ENCODE assay signal across 8 cellular contexts in the genomic region with DNA sequence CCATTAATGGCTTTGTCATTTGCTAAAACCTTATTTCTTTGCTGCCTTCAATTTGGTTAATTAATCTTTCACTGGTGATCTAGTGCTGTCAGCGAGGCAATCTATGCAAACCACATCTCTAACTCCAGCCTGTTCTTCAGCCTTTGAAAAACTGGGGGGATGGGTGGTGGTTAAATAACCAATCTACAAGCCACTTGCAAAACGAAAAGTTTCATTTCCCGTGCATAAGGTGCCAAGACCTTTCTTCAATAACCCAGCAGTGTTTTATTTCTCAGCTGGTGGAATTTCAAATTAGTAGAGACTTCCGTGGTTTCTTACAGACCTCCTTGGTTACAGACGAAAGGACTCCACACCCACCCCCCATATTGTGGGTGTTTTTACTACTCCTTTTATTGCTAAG.
DNase-seq lines count a peak whose midpoint lies in the region; ATAC-seq and TF ChIP-seq lines count a peak whose summit lies in the region.

No MANE protein-coding gene starts in this region.

- no peak overlapping the region for H3K27ac ChIP-seq in lower lobe of right lung

- H3K4me1 Mint-ChIP-seq in activated CD8-positive, alpha-beta T cell treated with anti-CD3 and anti-CD28 coated beads for 36 hours (ENCODE audit: low read depth): peaks cover 54% of the 10 kb centered on the region

- ATAC-seq in HG03097 (IDR thresholded peaks at IDR 0.05; ENCODE audit: low FRiP score, unreplicated experiment) (peak; percentile 93), lower lobe of right lung (no peak), Right ventricle myocardium inferior (no peak)
- ATAC-seq in activated CD8-positive, alpha-beta T cell treated with anti-CD3 and anti-CD28 coated beads for 36 hours: peak; percentile 93
- ATAC-seq in stimulated activated naive CD8-positive, alpha-beta T cell treated with anti-CD3 and anti-CD28 coated beads, Interleukin-15, Interleukin-2, amounts not matched to agents 100 U/mL and 50 U/mL, for 24 hours: peak; percentile 87

- H3K4me3 ChIP-seq in lower lobe of right lung: no peak overlapping the region

- CTCF ChIA-PET in activated CD8-positive, alpha-beta T cell treated with anti-CD3 and anti-CD28 coated beads for 36 hours (lab: Charles Lee): interaction anchor here (0.7 to 2.7 kb wide), 4 partner anchors 21 to 79 kb away, joined by 3 to 10 read pairs (median 4); no protein-coding TSS in a partner anchor

- POLR2A ChIA-PET in activated CD8-positive, alpha-beta T cell treated with anti-CD3 and anti-CD28 coated beads for 36 hours (lab: Charles Lee): interaction anchor here (0.7 to 1.6 kb wide), 2 partner anchors 11 to 33 kb away, joined by 3 to 8 read pairs; no protein-coding TSS in a partner anchor

- H3K9me3 ChIP-seq in lower lobe of right lung: no peaks in the 10 kb centered on the region

- H3K27ac Mint-ChIP-seq in activated CD8-positive, alpha-beta T cell treated with anti-CD3 and anti-CD28 coated beads for 36 hours: peak overlapping the region; percentile 43

- TF ChIP-seq CTCF in activated CD8-positive, alpha-beta T cell treated with anti-CD3 and anti-CD28 coated beads for 36 hours (IDR thresholded peaks at IDR 0.05): no peak
- no peak for TF ChIP-seq CTCF in lower lobe of right lung (IDR thresholded peaks at IDR 0.05)

- DNase-seq in activated CD8-positive, alpha-beta memory T cell treated with anti-CD3 and anti-CD28 coated beads, Interleukin-2, amount 50 U/mL, for 24 hours (ENCODE audit: extremely low read depth): peak; percentile 7
- no peak for DNase-seq in activated CD8-positive, alpha-beta memory T cell treated with anti-CD3 and anti-CD28 coated beads, Interleukin-2, amount 50 U/mL, for 4 hours
- DNase-seq in activated CD8-positive, alpha-beta T cell treated with anti-CD3 and anti-CD28 coated beads for 36 hours: peak; percentile 69
- DNase-seq in stimulated activated naive CD8-positive, alpha-beta T cell treated with anti-CD3 and anti-CD28 coated beads, Interleukin-15, Interleukin-2, amounts not matched to agents 100 U/mL and 50 U/mL, for 24 hours: peak; percentile 42
- DNase-seq in lower lobe of right lung (no peak), Right ventricle myocardium inferior (ENCODE audit: missing footprints) (no peak), UCSD-AML1 (lab: John Stamatoyannopoulos, UW; ENCODE audit: unreplicated experiment) (no peak)

- no peaks in the 10 kb centered on the region for H3K36me3 ChIP-seq in lower lobe of right lung

- H3K4me1 ChIP-seq in lower lobe of right lung: no peaks in the 10 kb centered on the region

- peak overlapping the region; percentile 46 for H3K4me3 Mint-ChIP-seq in activated CD8-positive, alpha-beta T cell treated with anti-CD3 and anti-CD28 coated beads for 36 hours

- H3K36me3 Mint-ChIP-seq in activated CD8-positive, alpha-beta T cell treated with anti-CD3 and anti-CD28 coated beads for 36 hours (ENCODE audit: low read depth): no peaks in the 10 kb centered on the region

- no peaks in the 10 kb centered on the region for H3K27me3 ChIP-seq in lower lobe of right lung (ENCODE audit: low read depth)

- H3K27me3 Mint-ChIP-seq in activated CD8-positive, alpha-beta T cell treated with anti-CD3 and anti-CD28 coated beads for 36 hours: peaks cover 4% of the 10 kb centered on the region

- no peaks in the 10 kb centered on the region for H3K9me3 Mint-ChIP-seq in activated CD8-positive, alpha-beta T cell treated with anti-CD3 and anti-CD28 coated beads for 36 hours

- intact Hi-C loops in activated CD8-positive, alpha-beta T cell treated with anti-CD3 and anti-CD28 coated beads for 36 hours (cut with micrococcal nuclease): loop anchor here (1.0 kb wide), 1 partner anchor 33 kb away; no protein-coding TSS in a partner anchor
- intact Hi-C loops in lower lobe of right lung (cut with DNase I): no loop called here
- intact Hi-C loops in Right ventricle myocardium inferior (cut with DNase I): no loop called here

Comparison
In these comparisons a context has a peak if more than half of its experiments do, and no peak if none do; other contexts are left out.
1. DNase-seq: peak in activated CD8-positive, alpha-beta memory T cell treated with anti-CD3 and anti-CD28 coated beads, Interleukin-2, amount 50 U/mL, for 24 hours (single experiment), activated CD8-positive, alpha-beta T cell treated with anti-CD3 and anti-CD28 coated beads for 36 hours (single experiment) and stimulated activated naive CD8-positive, alpha-beta T cell treated with anti-CD3 and anti-CD28 coated beads, Interleukin-15, Interleukin-2, amounts not matched to agents 100 U/mL and 50 U/mL, for 24 hours (single experiment); none in activated CD8-positive, alpha-beta memory T cell treated with anti-CD3 and anti-CD28 coated beads, Interleukin-2, amount 50 U/mL, for 4 hours (single experiment), lower lobe of right lung (single experiment), Right ventricle myocardium inferior (single experiment) and UCSD-AML1 (single experiment).
2. ATAC-seq: peak in HG03097 (single experiment), activated CD8-positive, alpha-beta T cell treated with anti-CD3 and anti-CD28 coated beads for 36 hours (single experiment) and stimulated activated naive CD8-positive, alpha-beta T cell treated with anti-CD3 and anti-CD28 coated beads, Interleukin-15, Interleukin-2, amounts not matched to agents 100 U/mL and 50 U/mL, for 24 hours (single experiment); none in lower lobe of right lung (0 of 2) and Right ventricle myocardium inferior (single experiment).